In the genomic region with DNA sequence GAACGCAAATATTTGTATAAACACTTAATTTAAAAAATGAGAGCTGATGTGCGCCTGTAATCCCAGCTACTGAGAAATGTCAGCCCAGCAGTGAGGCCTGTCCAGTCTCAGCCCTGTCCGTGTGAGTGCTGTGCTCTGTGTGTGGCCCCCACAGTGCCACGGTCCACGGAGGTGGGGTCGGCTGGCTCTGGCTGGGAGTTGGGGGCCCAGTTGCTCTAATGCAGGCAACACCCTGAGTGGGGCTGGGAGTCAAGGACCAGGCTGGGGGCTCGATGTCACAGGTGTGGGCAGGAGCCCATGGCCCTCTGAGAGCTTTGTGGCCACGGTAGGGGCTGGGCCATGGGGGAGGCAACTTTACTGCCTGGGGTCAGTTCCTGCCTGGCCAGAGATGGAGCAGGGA, we compare ENCODE assay signal across 2 cellular contexts.
TF ChIP-seq lines count a peak whose summit lies in the region.

No MANE protein-coding gene starts in this region.

TF ChIP-seq in IMR-90, 13 proteins besides CTCF, POLR2A, EP300 and RAD21:
- no peak for TF ChIP-seq BHLHE40 (IDR thresholded peaks at IDR 0.05; ENCODE audit: low read depth, low read length)
- TF ChIP-seq SMC3 (IDR thresholded peaks at IDR 0.05; ENCODE audit: low read depth, low read length) = no peak

TF ChIP-seq in K562, 482 proteins besides CTCF, POLR2A, EP300 and RAD21:
- TF ChIP-seq, protein P1, sequence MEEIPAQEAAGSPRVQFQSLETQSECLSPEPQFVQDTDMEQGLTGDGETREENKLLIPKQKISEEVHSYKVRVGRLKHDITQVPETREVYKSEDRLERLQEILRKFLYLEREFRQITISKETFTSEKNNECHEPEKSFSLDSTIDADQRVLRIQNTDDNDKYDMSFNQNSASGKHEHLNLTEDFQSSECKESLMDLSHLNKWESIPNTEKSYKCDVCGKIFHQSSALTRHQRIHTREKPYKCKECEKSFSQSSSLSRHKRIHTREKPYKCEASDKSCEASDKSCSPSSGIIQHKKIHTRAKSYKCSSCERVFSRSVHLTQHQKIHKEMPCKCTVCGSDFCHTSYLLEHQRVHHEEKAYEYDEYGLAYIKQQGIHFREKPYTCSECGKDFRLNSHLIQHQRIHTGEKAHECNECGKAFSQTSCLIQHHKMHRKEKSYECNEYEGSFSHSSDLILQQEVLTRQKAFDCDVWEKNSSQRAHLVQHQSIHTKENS (CRISPR knock-in tag; IDR thresholded peaks at IDR 0.05) = no peak
- TF ChIP-seq DDX20 (tag; IDR thresholded peaks at IDR 0.05; ENCODE audit: low read depth) (no peak), ZNF347 (CRISPR knock-in tag; IDR thresholded peaks at IDR 0.05; ENCODE audit: low read depth) (no peak), NCOA2 (IDR thresholded peaks at IDR 0.05; ENCODE audit: partially characterized antibody in 2 of 2) (no peak), ZNF830 (CRISPR knock-in tag; IDR thresholded peaks at IDR 0.05) (no peak), BRD4 (IDR thresholded peaks at IDR 0.05) (no peak), NFATC3 (IDR thresholded peaks at IDR 0.05) (no peak), ADNP (tag; IDR thresholded peaks at IDR 0.05) (no peak), PPARD (CRISPR knock-in tag; IDR thresholded peaks at IDR 0.05) (no peak), ZNF24 (IDR thresholded peaks at IDR 0.05) (no peak), SMARCC2 (IDR thresholded peaks at IDR 0.05; ENCODE audit: low read depth) (no peak), TARDBP (IDR thresholded peaks at IDR 0.05) (no peak), ZNF780A (CRISPR knock-in tag; IDR thresholded peaks at IDR 0.05) (no peak), ZFP30 (CRISPR knock-in tag; IDR thresholded peaks at IDR 0.05; ENCODE audit: borderline replicate concordance) (no peak)
- TF ChIP-seq, protein P2, sequence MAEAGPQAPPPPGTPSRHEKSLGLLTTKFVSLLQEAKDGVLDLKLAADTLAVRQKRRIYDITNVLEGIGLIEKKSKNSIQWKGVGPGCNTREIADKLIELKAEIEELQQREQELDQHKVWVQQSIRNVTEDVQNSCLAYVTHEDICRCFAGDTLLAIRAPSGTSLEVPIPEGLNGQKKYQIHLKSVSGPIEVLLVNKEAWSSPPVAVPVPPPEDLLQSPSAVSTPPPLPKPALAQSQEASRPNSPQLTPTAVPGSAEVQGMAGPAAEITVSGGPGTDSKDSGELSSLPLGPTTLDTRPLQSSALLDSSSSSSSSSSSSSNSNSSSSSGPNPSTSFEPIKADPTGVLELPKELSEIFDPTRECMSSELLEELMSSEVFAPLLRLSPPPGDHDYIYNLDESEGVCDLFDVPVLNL (CRISPR knock-in tag; IDR thresholded peaks at IDR 0.05; ENCODE audit: low read depth) = no peak
- TF ChIP-seq, protein P3, sequence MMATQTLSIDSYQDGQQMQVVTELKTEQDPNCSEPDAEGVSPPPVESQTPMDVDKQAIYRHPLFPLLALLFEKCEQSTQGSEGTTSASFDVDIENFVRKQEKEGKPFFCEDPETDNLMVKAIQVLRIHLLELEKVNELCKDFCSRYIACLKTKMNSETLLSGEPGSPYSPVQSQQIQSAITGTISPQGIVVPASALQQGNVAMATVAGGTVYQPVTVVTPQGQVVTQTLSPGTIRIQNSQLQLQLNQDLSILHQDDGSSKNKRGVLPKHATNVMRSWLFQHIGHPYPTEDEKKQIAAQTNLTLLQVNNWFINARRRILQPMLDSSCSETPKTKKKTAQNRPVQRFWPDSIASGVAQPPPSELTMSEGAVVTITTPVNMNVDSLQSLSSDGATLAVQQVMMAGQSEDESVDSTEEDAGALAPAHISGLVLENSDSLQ (IDR thresholded peaks at IDR 0.05) = no peak
- TF ChIP-seq, protein P4, sequence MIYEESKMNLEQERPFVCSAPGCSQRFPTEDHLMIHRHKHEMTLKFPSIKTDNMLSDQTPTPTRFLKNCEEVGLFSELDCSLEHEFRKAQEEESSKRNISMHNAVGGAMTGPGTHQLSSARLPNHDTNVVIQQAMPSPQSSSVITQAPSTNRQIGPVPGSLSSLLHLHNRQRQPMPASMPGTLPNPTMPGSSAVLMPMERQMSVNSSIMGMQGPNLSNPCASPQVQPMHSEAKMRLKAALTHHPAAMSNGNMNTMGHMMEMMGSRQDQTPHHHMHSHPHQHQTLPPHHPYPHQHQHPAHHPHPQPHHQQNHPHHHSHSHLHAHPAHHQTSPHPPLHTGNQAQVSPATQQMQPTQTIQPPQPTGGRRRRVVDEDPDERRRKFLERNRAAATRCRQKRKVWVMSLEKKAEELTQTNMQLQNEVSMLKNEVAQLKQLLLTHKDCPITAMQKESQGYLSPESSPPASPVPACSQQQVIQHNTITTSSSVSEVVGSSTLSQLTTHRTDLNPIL (CRISPR knock-in tag; IDR thresholded peaks at IDR 0.05) = no peak
